18 cellular contexts compared by ENCODE assay signal in genomic region chr5:74085186-74085585, GRCh38.
"Had no signal": no experiment of that assay in that cellular context is flagged by ENCODE, and none has a peak within 500 bp of the region (broad histone marks: within the 10 kb centered on the region; RNA-seq: fewer than 3 reads in every experiment).

No MANE protein-coding gene starts in this region.

- H3K27ac ChIP-seq: psoas muscle, right lobe of liver, SK-N-MC, spleen, transverse colon had no signal

- H3K9me3 Mint-ChIP-seq: activated naive CD4-positive, alpha-beta T cell treated with anti-CD3 and anti-CD28 coated beads, Interleukin-2, amount 50 U/mL, for 24 hours; activated T-cell treated with anti-CD3 and anti-CD28 coated beads, Interleukin-2, amount 50 U/mL, for 24 hours; stimulated activated memory B cell treated with anti-CD40 and anti-IgM and Interleukin-4, amounts not matched to agents 10 μg/mL and 1 μg/mL and 100 μg/mL, for 72 hours had no signal

- H3K4me1 ChIP-seq: psoas muscle, right lobe of liver, spleen, transverse colon had no signal

- H3K4me3 Mint-ChIP-seq: activated CD8-positive, alpha-beta memory T cell treated with anti-CD3 and anti-CD28 coated beads, Interleukin-2, amount 10 ng/mL, durations not matched to agents 7 days and 5 days; activated naive CD4-positive, alpha-beta T cell treated with anti-CD3 and anti-CD28 coated beads, Interleukin-2, amount 50 U/mL, for 24 hours; activated T-cell treated with anti-CD3 and anti-CD28 coated beads, Interleukin-2, amount 50 U/mL, for 24 hours; stimulated activated memory B cell treated with anti-CD40 and anti-IgM and Interleukin-4, amounts not matched to agents 10 μg/mL and 1 μg/mL and 100 μg/mL, for 72 hours; T-helper 17 cell had no signal

- H3K9me3 ChIP-seq: psoas muscle, right lobe of liver, spleen, transverse colon had no signal

- H3K4me1 Mint-ChIP-seq: activated CD8-positive, alpha-beta memory T cell treated with anti-CD3 and anti-CD28 coated beads, Interleukin-2, amount 10 ng/mL, durations not matched to agents 7 days and 5 days; activated naive CD4-positive, alpha-beta T cell treated with anti-CD3 and anti-CD28 coated beads, Interleukin-2, amount 50 U/mL, for 24 hours; stimulated activated memory B cell treated with anti-CD40 and anti-IgM and Interleukin-4, amounts not matched to agents 10 μg/mL and 1 μg/mL and 100 μg/mL, for 72 hours; T-helper 17 cell had no signal

- FAIRE-seq: kidney had no signal

- H3K36me3 Mint-ChIP-seq: activated CD8-positive, alpha-beta memory T cell treated with anti-CD3 and anti-CD28 coated beads, Interleukin-2, amount 10 ng/mL, durations not matched to agents 7 days and 5 days; activated naive CD4-positive, alpha-beta T cell treated with anti-CD3 and anti-CD28 coated beads, Interleukin-2, amount 50 U/mL, for 24 hours; stimulated activated memory B cell treated with anti-CD40 and anti-IgM and Interleukin-4, amounts not matched to agents 10 μg/mL and 1 μg/mL and 100 μg/mL, for 72 hours had no signal

- H3K27me3 ChIP-seq: right lobe of liver, spleen, transverse colon had no signal

- H3K27ac Mint-ChIP-seq: activated CD8-positive, alpha-beta memory T cell treated with anti-CD3 and anti-CD28 coated beads, Interleukin-2, amount 10 ng/mL, durations not matched to agents 7 days and 5 days; activated naive CD4-positive, alpha-beta T cell treated with anti-CD3 and anti-CD28 coated beads, Interleukin-2, amount 50 U/mL, for 24 hours; activated T-cell treated with anti-CD3 and anti-CD28 coated beads, Interleukin-2, amount 50 U/mL, for 24 hours; stimulated activated memory B cell treated with anti-CD40 and anti-IgM and Interleukin-4, amounts not matched to agents 10 μg/mL and 1 μg/mL and 100 μg/mL, for 72 hours; T-helper 17 cell had no signal

- ATAC-seq: activated CD8-positive, alpha-beta memory T cell treated with anti-CD3 and anti-CD28 coated beads, Interleukin-2, amount 10 ng/mL, durations not matched to agents 7 days and 5 days; esophagus mucosa; left ventricle myocardium superior; psoas muscle; right lobe of liver; stimulated activated memory B cell treated with anti-CD40 and anti-IgM and Interleukin-4, amounts not matched to agents 10 μg/mL and 1 μg/mL and 100 μg/mL, for 72 hours; T-helper 17 cell had no signal

- H3K36me3 ChIP-seq: right lobe of liver, spleen, transverse colon had no signal

- H3K4me3 ChIP-seq: psoas muscle, right lobe of liver, SK-N-MC, spleen, transverse colon had no signal

- DNase-seq: activated CD8-positive, alpha-beta memory T cell treated with anti-CD3 and anti-CD28 coated beads, Interleukin-2, amount 10 ng/mL, durations not matched to agents 7 days and 5 days; activated effector memory CD4-positive, alpha-beta T cell treated with Interleukin-2 at 50 U/mL for 16 hours; activated T-cell treated with anti-CD3 and anti-CD28 coated beads, Interleukin-2, amount 50 U/mL, for 24 hours; amygdala; dermis blood vessel endothelial cell; foreskin fibroblast; kidney; left ventricle myocardium superior; psoas muscle; right lobe of liver; spleen; stimulated activated CD4-positive, alpha-beta T cell treated with anti-CD3 and anti-CD28 coated beads, Interleukin-1b, Interleukin-23, amount 100 ng/mL, for 48 hours; T-helper 17 cell; transverse colon had no signal
